Comparison of ENCODE assay signal across 18 cellular contexts in the genomic region with DNA sequence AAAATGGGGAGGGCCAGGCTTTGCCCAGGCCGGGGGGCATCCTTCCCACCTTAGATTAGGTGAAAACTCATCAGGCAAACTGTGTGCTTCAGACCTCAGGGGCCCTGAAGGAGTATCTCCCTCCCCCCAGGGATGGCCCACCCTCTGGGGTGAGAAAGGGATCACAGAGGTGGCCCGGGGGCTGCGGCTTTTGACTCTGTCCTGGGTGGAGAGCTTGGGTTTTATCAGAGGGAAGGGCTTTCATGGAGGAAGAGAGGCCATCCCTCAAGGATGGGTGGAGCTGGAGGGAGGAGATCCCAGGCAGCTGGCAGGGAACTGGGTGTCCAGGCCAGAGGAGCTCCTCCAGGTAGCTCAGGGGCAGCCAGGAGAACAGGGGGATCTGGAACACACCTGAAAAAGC. TPM values are rescaled to one million over a fixed set of nuclear protein-coding genes. Genes with fewer than 3 reads are reported as not detected.
DNase-seq lines count a peak whose midpoint lies in the region; ATAC-seq and TF ChIP-seq lines count a peak whose summit lies in the region.
"Had no signal": no experiment of that assay in that cellular context is flagged by ENCODE, and none has a peak within 500 bp of the region (broad histone marks: within the 10 kb centered on the region; RNA-seq: fewer than 3 reads in every experiment).

No MANE protein-coding gene starts in this region.

- no peaks in the 10 kb centered on the region for H3F3A ChIP-seq in GM23338 (replicated peaks; ENCODE audit: low read depth)

- H3K27me3 Mint-ChIP-seq in T-helper 2 cell treated with Interferon-gamma antibody and Interleukin-4, amounts not matched to agents 5 μg/mL and 100 μg/mL, for 36 hours (ENCODE audit: low read depth), result no peaks in the 10 kb centered on the region
- peaks cover 9% of the 10 kb centered on the region for H3K27me3 Mint-ChIP-seq in dendritic cell treated with granulocyte-macrophage colony-stimulating factor and Interleukin-4, amounts not matched to agents 40 ng/mL and 50 ng/mL, for 4 days
- peaks cover 11% of the 10 kb centered on the region for H3K27me3 Mint-ChIP-seq in GM23338 (ENCODE audit: insufficient read depth, low read depth, poor library complexity)

- H3K36me3 ChIP-seq in neuronal stem cell (replicated peaks in 1 of 2; ENCODE audit: control insufficient read depth in 2 of 2, insufficient read depth in 2 of 2, low read length in 2 of 2) (no peaks in the 10 kb centered on the region), GM23338 (ENCODE audit: insufficient read depth) (no peaks in the 10 kb centered on the region)

- H3K9me3 ChIP-seq in neuronal stem cell (replicated peaks in 1 of 2; ENCODE audit: control insufficient read depth in 2 of 2, insufficient read depth in 1 of 2, low read depth in 1 of 2, low read length in 2 of 2), result no peaks in the 10 kb centered on the region
- H3K9me3 ChIP-seq: A549 had no signal

- intact Hi-C loops in dendritic cell treated with granulocyte-macrophage colony-stimulating factor and Interleukin-4, amounts not matched to agents 40 ng/mL and 50 ng/mL, for 4 days (cut with micrococcal nuclease), result no loop called here

- H3K4me1 Mint-ChIP-seq in T-helper 2 cell treated with Interferon-gamma antibody and Interleukin-4, amounts not matched to agents 5 μg/mL and 100 μg/mL, for 36 hours (ENCODE audit: low read depth), result peaks cover 19% of the 10 kb centered on the region
- H3K4me1 Mint-ChIP-seq in dendritic cell treated with granulocyte-macrophage colony-stimulating factor and Interleukin-4, amounts not matched to agents 40 ng/mL and 50 ng/mL, for 4 days (ENCODE audit: low read depth), result peaks cover 32% of the 10 kb centered on the region
- H3K4me1 Mint-ChIP-seq in GM23338, result peaks cover 15% of the 10 kb centered on the region

- WGBS in neuronal stem cell (ENCODE audit: extremely low coverage in 2 of 2, insufficient read length in 2 of 2, insufficient replicate concordance in 1 of 2), 2 donors, result no CpG with 5 or more reads among the region's 3 CpGs

- no peak overlapping the region for H4K8ac ChIP-seq in neuronal stem cell (ENCODE audit: low read depth, low read length)

- H3K36me3 Mint-ChIP-seq in T-helper 2 cell treated with Interferon-gamma antibody and Interleukin-4, amounts not matched to agents 5 μg/mL and 100 μg/mL, for 36 hours (ENCODE audit: low read depth), result no peaks in the 10 kb centered on the region
- peaks cover 21% of the 10 kb centered on the region for H3K36me3 Mint-ChIP-seq in dendritic cell treated with granulocyte-macrophage colony-stimulating factor and Interleukin-4, amounts not matched to agents 40 ng/mL and 50 ng/mL, for 4 days (ENCODE audit: low read depth)
- H3K36me3 Mint-ChIP-seq in GM23338 (ENCODE audit: low read depth), result no peaks in the 10 kb centered on the region

- H2BK5ac ChIP-seq in neuronal stem cell (ENCODE audit: low read length), result no peak overlapping the region

- H2BK15ac ChIP-seq in neuronal stem cell (ENCODE audit: low read length), result peak overlapping the region; percentile 58

- H3K4me3 ChIP-seq in neuronal stem cell (ENCODE audit: low read length in 2 of 2) (no peak overlapping the region), GM23338 (no peak overlapping the region)
- H3K4me3 ChIP-seq: A549 had no signal

- H2AFZ ChIP-seq in neuronal stem cell (ENCODE audit: low read length) (no peak overlapping the region), GM23338 (no peak overlapping the region)

- peak overlapping the region; percentile 70 for H2AK5ac ChIP-seq in neuronal stem cell (ENCODE audit: low read depth, low read length)

- no peak for TF ChIP-seq CTCF in GM23338 (conservative IDR thresholded peaks at IDR 0.05; ENCODE audit: low read depth in 2 of 2)

- H3K9me2 ChIP-seq in GM23338 (ENCODE audit: insufficient read depth), result no peaks in the 10 kb centered on the region

- no peak overlapping the region for H3K4me2 ChIP-seq in neuronal stem cell (ENCODE audit: insufficient read depth, low read length, poor library complexity, severe bottlenecking)
- H3K4me2 ChIP-seq in GM23338, result no peak overlapping the region
- H3K4me2 ChIP-seq: A549 had no signal

- H4K20me1 ChIP-seq in GM23338 (replicated peaks; ENCODE audit: insufficient read depth), result no peaks in the 10 kb centered on the region

- H3K9me3 Mint-ChIP-seq in T-helper 2 cell treated with Interferon-gamma antibody and Interleukin-4, amounts not matched to agents 5 μg/mL and 100 μg/mL, for 36 hours, result no peaks in the 10 kb centered on the region
- no peaks in the 10 kb centered on the region for H3K9me3 Mint-ChIP-seq in dendritic cell treated with granulocyte-macrophage colony-stimulating factor and Interleukin-4, amounts not matched to agents 40 ng/mL and 50 ng/mL, for 4 days
- no peaks in the 10 kb centered on the region; the same call in 2 of the 3 replicates for H3K9me3 Mint-ChIP-seq in GM23338
- H3K9me3 Mint-ChIP-seq: CD8-positive, alpha-beta T cell; H9 had no signal

- H3K27ac Mint-ChIP-seq in T-helper 2 cell treated with Interferon-gamma antibody and Interleukin-4, amounts not matched to agents 5 μg/mL and 100 μg/mL, for 36 hours, result peak overlapping the region; percentile 26
- peak overlapping the region; percentile 19 for H3K27ac Mint-ChIP-seq in dendritic cell treated with granulocyte-macrophage colony-stimulating factor and Interleukin-4, amounts not matched to agents 40 ng/mL and 50 ng/mL, for 4 days
- no peak overlapping the region for H3K27ac Mint-ChIP-seq in GM23338
- H3K27ac Mint-ChIP-seq: CD8-positive, alpha-beta T cell had no signal

- H3K27me3 ChIP-seq in neuronal stem cell (ENCODE audit: control insufficient read depth in 3 of 3, insufficient read depth in 3 of 3, low read depth in 1 of 3, low read length in 3 of 3), result peaks cover 0 to 2% (median 0%) of the 10 kb centered on the region in 3 experiments
- H3K27me3 ChIP-seq in GM23338 (ENCODE audit: insufficient read depth), result no peaks in the 10 kb centered on the region

- no peak overlapping the region for H3K18ac ChIP-seq in neuronal stem cell (ENCODE audit: low read length)

- ATAC-seq in GM23338 (no peak), HG02642 (IDR thresholded peaks at IDR 0.05; ENCODE audit: poor library complexity, unreplicated experiment) (no peak)
- ATAC-seq: A549; CD8-positive, alpha-beta T cell had no signal

- H3K23ac ChIP-seq in neuronal stem cell (ENCODE audit: low read depth, low read length, poor library complexity), result no peak overlapping the region

- H3K79me2 ChIP-seq in GM23338 (replicated peaks; ENCODE audit: insufficient read depth), result no peaks in the 10 kb centered on the region

- no peak for DNase-seq in T-helper 2 cell treated with Interferon-gamma antibody and Interleukin-4, amounts not matched to agents 5 μg/mL and 100 μg/mL, for 36 hours (ENCODE audit: low spot score)
- DNase-seq in T-helper 2 cell (no peak), neuronal stem cell (ENCODE audit: low spot score) (no peak), hypothalamus (lab: John Stamatoyannopoulos, UW) (no peak), GM23338 (ENCODE audit: low spot score) (no peak)
- DNase-seq: AML-193; Calu3; CD8-positive, alpha-beta T cell; DMS79 treated with DMSO at 0.1 percent for 48 hours; GF-D8; H9 had no signal

- H3K27ac ChIP-seq in neuronal stem cell (replicated peaks; ENCODE audit: low read length) (no peak overlapping the region), GM23338 (ENCODE audit: low read depth) (no peak overlapping the region)
- H3K27ac ChIP-seq: 22Rv1, A549 had no signal

- peaks cover 2% of the 10 kb centered on the region for H3K79me1 ChIP-seq in neuronal stem cell (ENCODE audit: low read depth, low read length)

- no peak overlapping the region for H3K9ac ChIP-seq in neuronal stem cell (ENCODE audit: low read depth, low read length, poor library complexity)

- H2BK12ac ChIP-seq in neuronal stem cell (ENCODE audit: low read length), result no peak overlapping the region

- H2BK120ac ChIP-seq in neuronal stem cell (ENCODE audit: low read depth, low read length), result no peak overlapping the region

- H3K4me1 ChIP-seq in neuronal stem cell (ENCODE audit: control insufficient read depth in 2 of 2, insufficient read depth in 1 of 2, low read depth in 1 of 2, low read length in 2 of 2) (peaks cover 8 to 9% of the 10 kb centered on the region in 2 donors), GM23338 (ENCODE audit: insufficient read depth) (peaks cover 12% of the 10 kb centered on the region)

- H3K14ac ChIP-seq in neuronal stem cell (ENCODE audit: low read length), result no peak overlapping the region

- H3K4me3 Mint-ChIP-seq in T-helper 2 cell treated with Interferon-gamma antibody and Interleukin-4, amounts not matched to agents 5 μg/mL and 100 μg/mL, for 36 hours, result no peak overlapping the region
- no peak overlapping the region for H3K4me3 Mint-ChIP-seq in dendritic cell treated with granulocyte-macrophage colony-stimulating factor and Interleukin-4, amounts not matched to agents 40 ng/mL and 50 ng/mL, for 4 days
- H3K4me3 Mint-ChIP-seq in GM23338, result no peak overlapping the region
- H3K4me3 Mint-ChIP-seq: CD8-positive, alpha-beta T cell; H9 had no signal

- H3K4ac ChIP-seq in neuronal stem cell (ENCODE audit: low read length), result no peak overlapping the region

- no peak overlapping the region for H4K91ac ChIP-seq in neuronal stem cell (ENCODE audit: low read depth, low read length, poor library complexity)

RNA-seq across cellular contexts. Expression of a gene that starts 3.1 kb away (rescaled TPM):
- polyA plus RNA-seq in neuronal stem cell (2013, experiment 1 of 2), result 5.7 TPM
- polyA plus RNA-seq in neuronal stem cell (2013, experiment 2 of 2), result 6.1 TPM
- total RNA-seq in GM23338 (2014; rRNA removed; shearing (Covaris generic)), result 3.3 and 5.8 TPM in 2 replicates
- polyA plus RNA-seq in GM23338 (2016; fragmentation: Nextera tagmentation; extraction: Ambion mirVana), result 2.6 and 2.8 TPM in 2 replicates

RNA-seq across cellular contexts. Expression of a gene that starts 4.4 kb away (rescaled TPM):
- 5.3 TPM for polyA plus RNA-seq in neuronal stem cell (2013, experiment 1 of 2)
- 5.5 TPM for polyA plus RNA-seq in neuronal stem cell (2013, experiment 2 of 2)
- total RNA-seq in GM23338 (2014; rRNA removed; shearing (Covaris generic)), result 26.2 and 31.7 TPM in 2 replicates
- 8.7 and 9.2 TPM in 2 replicates for polyA plus RNA-seq in GM23338 (2016; fragmentation: Nextera tagmentation; extraction: Ambion mirVana)

RNA-seq across cellular contexts. Expression of a gene that starts 14.3 kb away (rescaled TPM):
- 0.84 TPM for polyA plus RNA-seq in neuronal stem cell (2013, experiment 1 of 2)
- 0.89 TPM for polyA plus RNA-seq in neuronal stem cell (2013, experiment 2 of 2)
- total RNA-seq in GM23338 (2014; rRNA removed; shearing (Covaris generic)), result 0.83 TPM in 1 of 2 replicates, not detected in the other
- 1.8 and 3.6 TPM in 2 replicates for polyA plus RNA-seq in GM23338 (2016; fragmentation: Nextera tagmentation; extraction: Ambion mirVana)
- total RNA-seq: Calu3; CD8-positive, alpha-beta T cell; HT-29 had no signal
- polyA plus RNA-seq: A549, BJ had no signal

RNA-seq across cellular contexts. Expression of a gene that starts 43.0 kb away (rescaled TPM):
- 24.4 TPM for polyA plus RNA-seq in neuronal stem cell (2013, experiment 1 of 2)
- 23.3 TPM for polyA plus RNA-seq in neuronal stem cell (2013, experiment 2 of 2)
- 43.8 and 69.7 TPM in 2 replicates for total RNA-seq in GM23338 (2014; rRNA removed; shearing (Covaris generic))
- 16.7 and 16.9 TPM in 2 replicates for polyA plus RNA-seq in GM23338 (2016; fragmentation: Nextera tagmentation; extraction: Ambion mirVana)

RNA-seq across cellular contexts. Expression of a gene that starts 50.5 kb away (rescaled TPM):
- polyA plus RNA-seq in neuronal stem cell (2013, experiment 1 of 2), result not detected
- not detected for polyA plus RNA-seq in neuronal stem cell (2013, experiment 2 of 2)
- not detected in 2 replicates for total RNA-seq in GM23338 (2014; rRNA removed; shearing (Covaris generic))
- not detected in 2 replicates for polyA plus RNA-seq in GM23338 (2016; fragmentation: Nextera tagmentation; extraction: Ambion mirVana)
- total RNA-seq: Calu3; CD8-positive, alpha-beta T cell; H1; H9; HT-29 had no signal
- polyA plus RNA-seq: BJ, H1 had no signal
